8 cellular contexts compared by ENCODE assay signal in genomic region chr3:53134631-53135232, GRCh38. TPM values are rescaled to one million over a fixed set of nuclear protein-coding genes. Genes with fewer than 3 reads are reported as not detected.
DNase-seq lines count a peak whose midpoint lies in the region; ATAC-seq, FAIRE-seq and TF ChIP-seq lines count a peak whose summit lies in the region.

No MANE protein-coding gene starts in this region.

- H3K9ac ChIP-seq in parathyroid adenoma = no peak overlapping the region

- no peak for TF ChIP-seq EP300 in upper lobe of left lung (IDR thresholded peaks at IDR 0.05)

- WGBS in upper lobe of left lung, 2 donors = 30 to 38% methylated on average over 3 to 6 of the region's 6 CpGs

- H3K4me2 ChIP-seq in parathyroid adenoma (ENCODE audit: low read length) = no peak overlapping the region

- H3K27ac ChIP-seq in parathyroid adenoma = peak overlapping the region; percentile 47
- peak overlapping the region in 2 of 4 donors; percentile 8 to 18 for H3K27ac ChIP-seq in upper lobe of left lung

- TF ChIP-seq CTCF in parathyroid adenoma (IDR thresholded peaks at IDR 0.05) = peak; percentile 92
- peak; percentile 67 to 93 (median 88) for TF ChIP-seq CTCF in upper lobe of left lung (IDR thresholded peaks at IDR 0.05)

- H3K27me3 ChIP-seq in parathyroid adenoma (ENCODE audit: control insufficient read depth, insufficient read depth, low read length) (no peaks in the 10 kb centered on the region), upper lobe of left lung (no peaks in the 10 kb centered on the region)

- intact Hi-C loops in activated T-helper 2 cell treated with anti-CD3 and anti-CD28 coated beads, Interferon-gamma antibody, Interleukin-2, Interleukin-4, amounts not matched to agents 10 μg/mL and 5 μg/mL and 100 μg/mL, durations not matched to agents 14 hours and 24 hours and 36 hours (cut with micrococcal nuclease) = loop anchor here (1.0 kb wide), 1 partner anchor 62 kb away; no protein-coding TSS in a partner anchor

- no peak for FAIRE-seq in frontal cortex (lab: Jason Lieb, UNC)

- no peak overlapping the region for H3K27ac Mint-ChIP-seq in activated T-helper 2 cell treated with anti-CD3 and anti-CD28 coated beads, Interferon-gamma antibody, Interleukin-2, Interleukin-4, amounts not matched to agents 10 μg/mL and 5 μg/mL and 100 μg/mL, durations not matched to agents 14 hours and 24 hours and 36 hours

- TF ChIP-seq POLR2A in upper lobe of left lung (IDR thresholded peaks at IDR 0.05) = peak in 1 of 4 donors; percentile 27

- H3K36me3 Mint-ChIP-seq in activated T-helper 2 cell treated with anti-CD3 and anti-CD28 coated beads, Interferon-gamma antibody, Interleukin-2, Interleukin-4, amounts not matched to agents 10 μg/mL and 5 μg/mL and 100 μg/mL, durations not matched to agents 14 hours and 24 hours and 36 hours (ENCODE audit: low read depth) = no peaks in the 10 kb centered on the region

- no peaks in the 10 kb centered on the region for H3K9me3 ChIP-seq in parathyroid adenoma (ENCODE audit: control insufficient read depth, low read length)
- no peaks in the 10 kb centered on the region for H3K9me3 ChIP-seq in upper lobe of left lung

- H3K36me3 ChIP-seq in parathyroid adenoma (ENCODE audit: control insufficient read depth, insufficient read depth, low read length) (no peaks in the 10 kb centered on the region), upper lobe of left lung (no peaks in the 10 kb centered on the region)

- no peak overlapping the region for H3K4me3 Mint-ChIP-seq in activated T-helper 2 cell treated with anti-CD3 and anti-CD28 coated beads, Interferon-gamma antibody, Interleukin-2, Interleukin-4, amounts not matched to agents 10 μg/mL and 5 μg/mL and 100 μg/mL, durations not matched to agents 14 hours and 24 hours and 36 hours (ENCODE audit: low read depth)

- H3K79me2 ChIP-seq in parathyroid adenoma = peaks cover under 1% of the 10 kb centered on the region

- peaks cover 11% of the 10 kb centered on the region for H3K4me1 Mint-ChIP-seq in activated T-helper 2 cell treated with anti-CD3 and anti-CD28 coated beads, Interferon-gamma antibody, Interleukin-2, Interleukin-4, amounts not matched to agents 10 μg/mL and 5 μg/mL and 100 μg/mL, durations not matched to agents 14 hours and 24 hours and 36 hours (ENCODE audit: low read depth)

- H3K9me3 Mint-ChIP-seq in activated T-helper 2 cell treated with anti-CD3 and anti-CD28 coated beads, Interferon-gamma antibody, Interleukin-2, Interleukin-4, amounts not matched to agents 10 μg/mL and 5 μg/mL and 100 μg/mL, durations not matched to agents 14 hours and 24 hours and 36 hours = no peaks in the 10 kb centered on the region

- no peaks in the 10 kb centered on the region for H3K27me3 Mint-ChIP-seq in activated T-helper 2 cell treated with anti-CD3 and anti-CD28 coated beads, Interferon-gamma antibody, Interleukin-2, Interleukin-4, amounts not matched to agents 10 μg/mL and 5 μg/mL and 100 μg/mL, durations not matched to agents 14 hours and 24 hours and 36 hours (ENCODE audit: low read depth)

- ATAC-seq in GM18861 (IDR thresholded peaks at IDR 0.05; ENCODE audit: unreplicated experiment) (peak; percentile 54), upper lobe of left lung (ENCODE audit: low FRiP score in 2 of 2) (peak; percentile 77 to 92)

- peaks cover 22% of the 10 kb centered on the region for H3K4me1 ChIP-seq in parathyroid adenoma
- peaks cover 16 to 36% (median 20%) of the 10 kb centered on the region in 4 donors for H3K4me1 ChIP-seq in upper lobe of left lung

- H2AFZ ChIP-seq in parathyroid adenoma = peak overlapping the region; percentile 65

- DNase-seq in AG20443 (ENCODE audit: low spot score) (peak; percentile 89), HK-2 (ENCODE audit: unreplicated experiment) (peak; percentile 55), frontal cortex (ENCODE audit: low spot score in 2 of 2) (peak; percentile 29 to 62), upper lobe of left lung (peak; percentile 83 to 96)
- peak; percentile 54 for DNase-seq in activated T-helper 2 cell treated with anti-CD3 and anti-CD28 coated beads, Interferon-gamma antibody, Interleukin-2, Interleukin-4, amounts not matched to agents 10 μg/mL and 5 μg/mL and 100 μg/mL, durations not matched to agents 14 hours and 24 hours and 36 hours (ENCODE audit: low spot score)

- H3K4me3 ChIP-seq in parathyroid adenoma (ENCODE audit: low read depth, low read length) (no peak overlapping the region), upper lobe of left lung (no peak overlapping the region)

TF ChIP-seq in PFSK-1, 5 proteins besides CTCF, POLR2A, EP300 and RAD21:
- TF ChIP-seq SIN3A (IDR thresholded peaks at IDR 0.05; ENCODE audit: borderline replicate concordance, insufficient read depth, low read length) = no peak
- TF ChIP-seq POLR2AphosphoS5 (IDR thresholded peaks at IDR 0.05; ENCODE audit: low read depth, low read length) = no peak
- no peak for TF ChIP-seq TAF1 (IDR thresholded peaks at IDR 0.05; ENCODE audit: borderline replicate concordance, insufficient read depth, low read length)
- TF ChIP-seq FOXP2 (optimal IDR thresholded peaks at IDR 0.05; ENCODE audit: borderline replicate concordance, extremely low read depth, extremely low read length, insufficient read depth) = peak; percentile 70

RNA-seq across cellular contexts. Expression of gene RFT1, which starts 4.5 kb away (rescaled TPM):
- polyA plus RNA-seq in PFSK-1 (2012; ENCODE audit: insufficient read length, low read depth) = 21.5 TPM
- 36.4 and 38.8 TPM in 2 replicates for total RNA-seq in activated T-helper 2 cell treated with anti-CD3 and anti-CD28 coated beads, Interferon-gamma antibody, Interleukin-2, Interleukin-4, amounts not matched to agents 10 μg/mL and 5 μg/mL and 100 μg/mL, durations not matched to agents 14 hours and 24 hours and 36 hours
- total RNA-seq in frontal cortex = 6.1 TPM
- total RNA-seq in upper lobe of left lung = 10 to 100 TPM in 4 of 6 donors, 1 to 10 TPM in 2; 5.1 to 19.9 (median 12.8) TPM

RNA-seq across cellular contexts. Expression of gene PRKCD, which starts 26.3 kb away (rescaled TPM):
- 15.3 TPM for polyA plus RNA-seq in PFSK-1 (2012; ENCODE audit: insufficient read length, low read depth)
- 30.6 and 31.7 TPM in 2 replicates for total RNA-seq in activated T-helper 2 cell treated with anti-CD3 and anti-CD28 coated beads, Interferon-gamma antibody, Interleukin-2, Interleukin-4, amounts not matched to agents 10 μg/mL and 5 μg/mL and 100 μg/mL, durations not matched to agents 14 hours and 24 hours and 36 hours
- total RNA-seq in frontal cortex (0.82 TPM), upper lobe of left lung (100 to 1,000 TPM in 1 of 6 donors, 10 to 100 TPM in 5; 57.7 to 116 (median 67.9) TPM)

Comparison
In these comparisons a context has a peak if more than half of its experiments do, and no peak if none do; other contexts are left out.
1. RNA of gene PRKCD, which starts 26.3 kb away (total RNA-seq): 57.7 to 116 TPM in upper lobe of left lung and 30.6 to 31.7 TPM in activated T-helper 2 cell treated with anti-CD3 and anti-CD28 coated beads, Interferon-gamma antibody, Interleukin-2, Interleukin-4, amounts not matched to agents 10 μg/mL and 5 μg/mL and 100 μg/mL, durations not matched to agents 14 hours and 24 hours and 36 hours; 0.82 TPM in frontal cortex (single experiment); every median in the first group is over 10 times any median in the second.
2. Peak in every context shown above with its lines, with median percentiles within 50 percentile points of each other: DNase-seq.